ENCODE assay signal across 1 cellular context in genomic region chr4:75490155-75490554, GRCh38.
TF ChIP-seq lines count a peak whose summit lies in the region.

No MANE protein-coding gene starts in this region.

TF ChIP-seq in GM23338, 12 proteins besides CTCF, POLR2A, EP300 and RAD21 (continued from another document):
- TF ChIP-seq ZNF462 (CRISPR knock-in tag; IDR thresholded peaks at IDR 0.05) (no peak), EZH2phosphoT487 (IDR thresholded peaks at IDR 0.05; ENCODE audit: unreplicated experiment) (no peak), ZNF114 (CRISPR knock-in tag; IDR thresholded peaks at IDR 0.05) (no peak), CREB1 (CRISPR knock-in tag; IDR thresholded peaks at IDR 0.05; ENCODE audit: low read depth) (no peak), POLR2AphosphoS5 (IDR thresholded peaks at IDR 0.05; ENCODE audit: low read depth) (no peak), JUNB (IDR thresholded peaks at IDR 0.05; ENCODE audit: unreplicated experiment) (no peak)
